In the genomic region with DNA sequence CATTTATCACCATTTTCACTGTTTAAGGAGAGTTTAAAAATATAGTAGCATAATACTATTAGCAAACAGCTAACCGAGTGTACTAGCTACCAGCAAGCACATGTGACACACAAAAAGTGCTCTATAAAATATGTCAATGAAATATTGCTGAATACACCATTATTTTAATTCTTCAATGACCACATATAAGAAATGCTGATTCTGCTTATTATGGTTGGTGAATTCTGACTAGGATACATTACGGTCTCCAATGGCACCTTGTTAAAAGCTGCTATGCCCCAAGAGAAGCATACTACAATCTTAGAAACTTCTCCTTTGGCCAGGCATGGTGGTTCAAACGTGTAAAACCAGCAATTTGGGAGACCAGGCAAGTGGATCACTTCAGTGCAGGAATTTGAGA, we compare ENCODE assay signal across 18 cellular contexts.
DNase-seq lines count a peak whose midpoint lies in the region; ATAC-seq, FAIRE-seq and TF ChIP-seq lines count a peak whose summit lies in the region.
"Had no signal": no experiment of that assay in that cellular context is flagged by ENCODE, and none has a peak within 500 bp of the region (broad histone marks: within the 10 kb centered on the region; RNA-seq: fewer than 3 reads in every experiment).

No MANE protein-coding gene starts in this region.

- no peak overlapping the region for H2BK15ac ChIP-seq in H1 (ENCODE audit: low read length)

- H3K23ac ChIP-seq in H1 (ENCODE audit: insufficient read length), result no peak overlapping the region

- no peak for DNase-seq in MCF 10A (ENCODE audit: unreplicated experiment)
- no peak for DNase-seq in breast epithelium (ENCODE audit: low spot score in 2 of 2)
- no peak for DNase-seq in PC-9
- DNase-seq in H1 (ENCODE audit: low read depth in 1 of 2, low spot score in 2 of 2), result no peak
- no peak for DNase-seq in tibial artery
- no peak for DNase-seq in COLO829 (ENCODE audit: low spot score)
- DNase-seq in activated CD8-positive, alpha-beta memory T cell treated with anti-CD3 and anti-CD28 coated beads, Interleukin-2, amount 50 U/mL, for 48 hours, result no peak
- DNase-seq in left colon, result no peak
- DNase-seq: ACHN, KBM-7, MM.1S, NCI-H2029, NCI-H526 treated with DMSO at 0.1 percent for 48 hours, Peyer's patch, SK-N-SH had no signal

- no peak overlapping the region for H4K5ac ChIP-seq in H1 (ENCODE audit: insufficient read length, low read depth, low read length)

- ATAC-seq in left colon, result no peak
- ATAC-seq: HCT116 had no signal

- intact Hi-C loops in MCF 10A (cut with micrococcal nuclease) (no loop called here), breast epithelium (cut with DNase I; ENCODE audit: low total_unique reads) (no loop called here), PC-9 (cut with micrococcal nuclease; ENCODE audit: unreplicated experiment) (no loop called here), tibial artery (cut with DNase I; ENCODE audit: low total_unique reads) (no loop called here), left colon (cut with DNase I, micrococcal nuclease) (no loop called here)

- no peak overlapping the region for H3K56ac ChIP-seq in H1 (replicated peaks; ENCODE audit: insufficient read length, low read depth, low read length)

- H4K8ac ChIP-seq in H1 (ENCODE audit: extremely low read depth, insufficient read depth, low read length), result no peak overlapping the region

- no peak for FAIRE-seq in H1 (lab: Jason Lieb, UNC)

- H2BK120ac ChIP-seq in H1 (replicated peaks; ENCODE audit: low read depth, low read length), result no peak overlapping the region

- no peak overlapping the region for H2BK12ac ChIP-seq in H1 (ENCODE audit: low read depth, low read length)

- no peak overlapping the region for H2BK5ac ChIP-seq in H1 (ENCODE audit: low read depth, low read length)

- no peak overlapping the region for H2AK5ac ChIP-seq in H1 (ENCODE audit: low read depth, low read length)

- no peaks in the 10 kb centered on the region for H3K27me3 ChIP-seq in breast epithelium
- no peaks in the 10 kb centered on the region for H3K27me3 ChIP-seq in PC-9 (ENCODE audit: insufficient read depth, low read depth)
- H3K27me3 ChIP-seq in H1 (replicated peaks in 1 of 4; ENCODE audit: control insufficient read depth in 3 of 4, extremely low read depth in 1 of 4, insufficient read depth in 3 of 4, low read length in 3 of 4), result no peaks in the 10 kb centered on the region
- no peaks in the 10 kb centered on the region for H3K27me3 ChIP-seq in tibial artery
- H3K27me3 ChIP-seq: Peyer's patch had no signal

- peaks cover 42% of the 10 kb centered on the region for H3K4me1 Mint-ChIP-seq in MCF 10A (ENCODE audit: insufficient read depth, unreplicated experiment)

- POLR2A ChIA-PET in MCF 10A (lab: Yijun Ruan, JAX) (interaction anchor here (0.6 to 5.2 kb wide), 11 partner anchors 9 to 176 kb away, joined by 3 to 55 read pairs (median 4); a partner anchor contains a TSS), PC-9 (lab: Charles Lee; ENCODE audit: unreplicated experiment) (interaction anchor here (0.7 kb wide), 1 partner anchor 872 kb away, joined by 7 read pairs; no protein-coding TSS in a partner anchor), H1 (lab: Charles Lee; ENCODE audit: partially characterized antibody) (interaction anchor here (1.0 kb wide), 1 partner anchor 9 kb away, joined by 3 read pairs; no protein-coding TSS in a partner anchor)

- H3K9me3 ChIP-seq in breast epithelium, result no peaks in the 10 kb centered on the region
- 0 out of 2 replicates have a peak, but pooled peaks cover 5% of the 10 kb centered on the region for H3K9me3 ChIP-seq in PC-9 (ENCODE audit: insufficient read depth, low read depth)
- H3K9me3 ChIP-seq in H1 (ENCODE audit: insufficient read depth in 2 of 2, low read depth in 1 of 2, low read length in 1 of 2), result peaks cover 8 to 12% of the 10 kb centered on the region in 2 experiments; a peak in 2 of 4 replicates
- H3K9me3 ChIP-seq in tibial artery, result no peaks in the 10 kb centered on the region
- H3K9me3 ChIP-seq: Peyer's patch, SK-N-SH had no signal

- H3K4me2 ChIP-seq in PC-9, result no peak overlapping the region
- H3K4me2 ChIP-seq in H1 (ENCODE audit: insufficient read depth in 1 of 2, low read depth in 2 of 2, low read length in 2 of 2), result no peak overlapping the region
- H3K4me2 ChIP-seq: SK-N-SH had no signal

- H3K4me1 ChIP-seq in breast epithelium, result peaks cover 6 to 10% of the 10 kb centered on the region in 2 donors
- H3K4me1 ChIP-seq in PC-9 (replicated peaks; ENCODE audit: insufficient read depth), result peaks cover 66% of the 10 kb centered on the region
- H3K4me1 ChIP-seq in H1 (replicated peaks in 1 of 4; ENCODE audit: control insufficient read depth in 3 of 4, insufficient read depth in 4 of 4, low read length in 3 of 4), result peaks cover 0 to 5% (median 1%) of the 10 kb centered on the region in 4 experiments; a peak in 3 of 7 replicates
- peaks cover 15 to 88% (median 45%) of the 10 kb centered on the region in 4 donors for H3K4me1 ChIP-seq in tibial artery

- peaks cover 63% of the 10 kb centered on the region for H3F3A ChIP-seq in PC-9 (ENCODE audit: insufficient read depth, low read depth)

- H3K36me3 ChIP-seq in breast epithelium, result no peaks in the 10 kb centered on the region
- no peaks in the 10 kb centered on the region for H3K36me3 ChIP-seq in PC-9 (ENCODE audit: low read depth)
- peaks cover 0 to 9% (median 0%) of the 10 kb centered on the region in 4 experiments; a peak in 1 of 8 replicates for H3K36me3 ChIP-seq in H1 (ENCODE audit: control insufficient read depth in 2 of 4, insufficient read depth in 4 of 4, low read length in 3 of 4)
- H3K36me3 ChIP-seq in tibial artery, result no peaks in the 10 kb centered on the region
- H3K36me3 ChIP-seq: Peyer's patch had no signal

- no peaks in the 10 kb centered on the region for H3K9me3 Mint-ChIP-seq in MCF 10A (ENCODE audit: unreplicated experiment)

- H2AFZ ChIP-seq in PC-9 (no peak overlapping the region), H1 (ENCODE audit: low read length) (no peak overlapping the region)

- no peak overlapping the region for H3K18ac ChIP-seq in H1 (ENCODE audit: extremely low read depth, low read length)

- no peak overlapping the region for H3K4ac ChIP-seq in H1 (replicated peaks; ENCODE audit: insufficient read length, low read depth, low read length)

- H3K36me3 Mint-ChIP-seq in MCF 10A (ENCODE audit: insufficient read depth, unreplicated experiment), result no peaks in the 10 kb centered on the region

- no peak overlapping the region for H3K9ac ChIP-seq in H1 (replicated peaks in 1 of 4; ENCODE audit: extremely low read depth in 1 of 4, low read depth in 3 of 4, low read length in 3 of 4)
- H3K9ac ChIP-seq: SK-N-SH had no signal

- TF ChIP-seq EP300 in H1 (IDR thresholded peaks at IDR 0.05; ENCODE audit: borderline replicate concordance in 1 of 2, low read depth in 2 of 2, low read length in 2 of 2), result no peak

- H3K23me2 ChIP-seq in H1 (ENCODE audit: low read depth, low read length), result no peaks in the 10 kb centered on the region

- CTCF ChIA-PET in MCF 10A (lab: Yijun Ruan, JAX), result interaction anchor here (0.5 to 1.5 kb wide), 5 partner anchors 15 to 151 kb away, joined by 3 to 6 read pairs (median 4); no protein-coding TSS in a partner anchor
- CTCF ChIA-PET in PC-9 (lab: Charles Lee), result no interaction called here
- CTCF ChIA-PET in H1 (lab: Charles Lee; ENCODE audit: partially characterized antibody), result interaction anchor here (0.6 to 6.4 kb wide), 4 partner anchors 19 to 1107 kb away, joined by 3 to 31 read pairs (median 4); a partner anchor contains a TSS

- TF ChIP-seq POLR2A in breast epithelium (IDR thresholded peaks at IDR 0.05), result no peak
- TF ChIP-seq POLR2A in H1 (IDR thresholded peaks at IDR 0.05; ENCODE audit: control extremely low read depth in 1 of 2, low read depth in 2 of 2, low read length in 2 of 2), result no peak

- H3K4me3 ChIP-seq in breast epithelium (no peak overlapping the region), PC-9 (no peak overlapping the region), H1 (ENCODE audit: extremely low read depth in 1 of 4, insufficient read depth in 2 of 4, low read depth in 3 of 4, low read length in 4 of 4) (no peak overlapping the region), tibial artery (no peak overlapping the region)
- H3K4me3 ChIP-seq: Peyer's patch had no signal

- no peaks in the 10 kb centered on the region; the same call in 1 of the 2 replicates for H3K9me2 ChIP-seq in PC-9 (ENCODE audit: insufficient read depth)
- H3K9me2 ChIP-seq: SK-N-SH had no signal

- TF ChIP-seq RAD21 in H1 (IDR thresholded peaks at IDR 0.05 in 1 of 2, conservative IDR thresholded peaks at IDR 0.05 in 1 of 2; ENCODE audit: low read depth in 2 of 2, low read length in 2 of 2), result no peak

- H3K79me2 ChIP-seq in PC-9 (ENCODE audit: low read depth), result peaks cover 61% of the 10 kb centered on the region
- no peaks in the 10 kb centered on the region; a peak in 1 of 4 replicates for H3K79me2 ChIP-seq in H1 (ENCODE audit: control insufficient read depth in 1 of 2, insufficient read depth in 2 of 2, low read length in 2 of 2)

- no TSS peak for BruUV-seq in MCF 10A (replicated peaks; lab: Mats Ljungman, UMichigan)
- BruUV-seq in PC-9 (replicated peaks; lab: Mats Ljungman, UMichigan), result no TSS peak

- 97% methylated on average over 3 of the region's 3 CpGs; no CpG with 5 or more reads in 1 of the 2 experiments for WGBS in H1 (ENCODE audit: extremely low coverage in 1 of 2, insufficient coverage in 1 of 2, insufficient read length in 1 of 2, insufficient replicate concordance in 2 of 2, low coverage in 1 of 2, low lambda C conversion rate in 2 of 2, missing lambda C conversion rate in 1 of 2), 2 experiments

- H2BK20ac ChIP-seq in H1 (ENCODE audit: low read length), result no peak overlapping the region

- no peaks in the 10 kb centered on the region for H4K20me1 ChIP-seq in PC-9 (ENCODE audit: insufficient read depth)
- no peaks in the 10 kb centered on the region for H4K20me1 ChIP-seq in H1 (replicated peaks in 1 of 2; ENCODE audit: control insufficient read depth in 1 of 2, insufficient read depth in 2 of 2, low read length in 2 of 2)

- peak overlapping the region; percentile 85 for H3K27ac Mint-ChIP-seq in MCF 10A (ENCODE audit: low read depth, unreplicated experiment)

- peak overlapping the region in 1 of 2 donors; percentile 46 for H3K27ac ChIP-seq in breast epithelium
- H3K27ac ChIP-seq in PC-9, result peak overlapping the region; percentile 94
- no peak overlapping the region for H3K27ac ChIP-seq in H1 (ENCODE audit: low read depth, low read length)
- peak overlapping the region; percentile 79 to 86 for H3K27ac ChIP-seq in tibial artery
- H3K27ac ChIP-seq: 22Rv1, HL-60, Peyer's patch had no signal

- no peak overlapping the region for H3K14ac ChIP-seq in H1 (ENCODE audit: insufficient read length)

- no peaks in the 10 kb centered on the region for H3K27me3 Mint-ChIP-seq in MCF 10A (ENCODE audit: insufficient read depth, unreplicated experiment)

- H4K91ac ChIP-seq in H1 (replicated peaks; ENCODE audit: insufficient read length, low read length), result no peak overlapping the region

- H3K79me1 ChIP-seq in H1 (ENCODE audit: low read depth, low read length), result no peaks in the 10 kb centered on the region

- no peak overlapping the region for H3K4me3 Mint-ChIP-seq in MCF 10A (ENCODE audit: unreplicated experiment)

- no peak for TF ChIP-seq CTCF in MCF 10A (IDR thresholded peaks at IDR 0.05; ENCODE audit: unreplicated experiment)
- no peak for TF ChIP-seq CTCF in breast epithelium (IDR thresholded peaks at IDR 0.05)
- TF ChIP-seq CTCF in PC-9 (conservative IDR thresholded peaks at IDR 0.05), result no peak
- no peak for TF ChIP-seq CTCF in H1 (IDR thresholded peaks at IDR 0.05; ENCODE audit: control extremely low read depth in 1 of 3, insufficient read depth in 1 of 3, low read depth in 1 of 3, low read length in 3 of 3)
- TF ChIP-seq CTCF in tibial artery (IDR thresholded peaks at IDR 0.05), result no peak
